Comparison of ENCODE assay signal across 8 cellular contexts in the genomic region with DNA sequence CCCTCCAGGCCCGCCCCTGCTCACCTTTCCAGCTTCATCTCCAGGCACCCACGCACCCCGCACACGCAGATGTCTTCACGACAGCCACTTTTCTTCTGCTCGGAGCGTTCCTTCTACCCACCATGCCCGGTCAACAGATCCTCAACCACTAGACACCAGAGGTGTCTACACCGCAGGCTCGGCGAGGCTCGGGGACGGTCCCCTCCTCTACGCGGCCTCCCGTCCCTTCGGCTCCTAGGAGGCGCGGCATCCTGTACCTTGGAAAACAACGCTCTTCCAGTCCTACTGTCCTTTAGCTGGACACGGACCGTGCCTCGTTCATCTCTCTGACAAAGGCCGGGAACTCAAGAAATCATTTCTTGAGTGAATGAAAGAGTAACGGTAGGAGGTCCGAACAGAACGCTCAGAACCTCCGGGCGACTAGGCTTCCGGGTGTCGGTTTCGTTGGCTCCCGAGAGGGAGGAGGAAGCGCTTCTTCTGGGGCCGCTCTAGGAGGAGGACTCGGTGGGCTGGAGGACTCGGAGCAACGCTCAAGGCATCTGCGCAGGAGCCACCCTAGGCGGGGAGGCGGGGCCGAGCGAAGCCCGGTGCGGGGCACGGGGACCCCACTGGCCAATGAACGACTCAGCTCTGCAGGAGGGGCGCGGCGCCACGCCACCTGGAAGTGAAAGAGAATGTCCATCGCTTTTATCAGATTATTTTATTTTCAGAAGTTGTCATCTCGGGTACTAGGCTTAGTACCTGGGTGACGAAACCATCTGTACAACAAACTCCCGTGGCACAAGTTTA. TPM values are rescaled to one million over a fixed set of nuclear protein-coding genes. Genes with fewer than 3 reads are reported as not detected.
DNase-seq lines count a peak whose midpoint lies in the region; ATAC-seq and TF ChIP-seq lines count a peak whose summit lies in the region.

No MANE protein-coding gene starts in this region.

- no peaks in the 10 kb centered on the region for H4K20me1 ChIP-seq in mammary epithelial cell (ENCODE audit: insufficient read depth, low read length)

- ATAC-seq in GM18907 (IDR thresholded peaks at IDR 0.05; ENCODE audit: unreplicated experiment) (peak; percentile 97), HG03139 (IDR thresholded peaks at IDR 0.05; ENCODE audit: unreplicated experiment) (peak; percentile 99)

- BruUV-seq in mammary epithelial cell (replicated peaks; lab: Mats Ljungman, UMichigan) = TSS peak; percentile 55

- H3K9me3 ChIP-seq in AG04450 (ENCODE audit: control insufficient read depth, insufficient read depth, low read length) = no peaks in the 10 kb centered on the region; the same call in 1 of the 2 replicates
- H3K9me3 ChIP-seq in WERI-Rb-1 (ENCODE audit: severe bottlenecking) = no peaks in the 10 kb centered on the region
- H3K9me3 ChIP-seq in mammary epithelial cell (replicated peaks; ENCODE audit: insufficient read depth, low read length) = no peaks in the 10 kb centered on the region
- H3K9me3 ChIP-seq in iPS-18c (ENCODE audit: control insufficient read depth, insufficient read depth, low read length) = no peaks in the 10 kb centered on the region
- no peaks in the 10 kb centered on the region for H3K9me3 ChIP-seq in skeletal muscle satellite cell (replicated peaks; ENCODE audit: low read length)

- H3K27me3 ChIP-seq in AG04450 (ENCODE audit: control insufficient read depth, insufficient read depth, low read length) = no peaks in the 10 kb centered on the region
- peaks cover 39% of the 10 kb centered on the region for H3K27me3 ChIP-seq in WERI-Rb-1 (ENCODE audit: insufficient read depth, low read depth, severe bottlenecking)
- no peaks in the 10 kb centered on the region for H3K27me3 ChIP-seq in mammary epithelial cell (ENCODE audit: insufficient read depth, low read length)
- peaks cover 18% of the 10 kb centered on the region for H3K27me3 ChIP-seq in skeletal muscle satellite cell (ENCODE audit: control insufficient read depth, insufficient read depth, low read length)

- H3K36me3 ChIP-seq in WERI-Rb-1 (peaks cover 10% of the 10 kb centered on the region), mammary epithelial cell (ENCODE audit: insufficient read depth, low read length) (no peaks in the 10 kb centered on the region), skeletal muscle satellite cell (ENCODE audit: insufficient read depth, low read length) (peaks cover 13% of the 10 kb centered on the region)

- dilution Hi-C loops in mammary epithelial cell (cut with HindIII; ENCODE audit: low sequenced_read_pairs) = no loop called here

- H3K4me1 ChIP-seq in mammary epithelial cell (ENCODE audit: insufficient read depth, low read length) (peaks cover 11% of the 10 kb centered on the region), skeletal muscle satellite cell (ENCODE audit: control insufficient read depth, insufficient read depth, low read length) (peaks cover 11% of the 10 kb centered on the region)

- POLR2A ChIA-PET in AG04450 (lab: Yijun Ruan, JAX) = interaction anchor here (0.6 to 1.2 kb wide), 3 partner anchors 34 to 70 kb away, joined by 3 read pairs; partner anchors contain the start of genes IFT22 and ZNHIT1

- TF ChIP-seq CTCF in AG04450 (IDR thresholded peaks at IDR 0.05; ENCODE audit: low read depth, low read length) (no peak), WERI-Rb-1 (IDR thresholded peaks at IDR 0.05; ENCODE audit: low read depth, low read length) (no peak), mammary epithelial cell (conservative IDR thresholded peaks at IDR 0.05 in 1 of 2, IDR thresholded peaks at IDR 0.05 in 1 of 2; ENCODE audit: extremely low read depth in 1 of 2, insufficient read depth in 1 of 2, low read depth in 1 of 2, low read length in 2 of 2) (no peak)

- peak; percentile 94 for DNase-seq in AG04450 (ENCODE audit: low read depth, low spot score)
- peak; percentile 90 for DNase-seq in NCI-H2196 treated with DMSO at 0.1 percent for 48 hours (lab: John Stamatoyannopoulos, UW; ENCODE audit: unreplicated experiment)
- peak; percentile 99 for DNase-seq in WERI-Rb-1
- peak; percentile 98 for DNase-seq in mammary epithelial cell

- WGBS in mammary epithelial cell (ENCODE audit: low coverage, missing lambda C conversion rate) = 1% methylated on average over 32 of the region's 55 CpGs

- H3K79me2 ChIP-seq in mammary epithelial cell (ENCODE audit: insufficient read depth, low read length) = peaks cover 44% of the 10 kb centered on the region

- in situ Hi-C loops in mammary epithelial cell (cut with MboI; ENCODE audit: low sequenced_read_pairs in 2 of 2) = no loop called here

- H3K9ac ChIP-seq in mammary epithelial cell (ENCODE audit: insufficient read depth, low read length) (peak overlapping the region; percentile 81), skeletal muscle satellite cell (ENCODE audit: low read depth, low read length) (peak overlapping the region; percentile 93)

- H3K4me3 ChIP-seq in AG04450 (ENCODE audit: low read depth, low read length) (peak overlapping the region; percentile 95), WERI-Rb-1 (ENCODE audit: low read depth, low read length) (peak overlapping the region; percentile 72), mammary epithelial cell (replicated peaks in 1 of 3; ENCODE audit: insufficient read depth in 1 of 3, low read depth in 2 of 3, low read length in 3 of 3) (peak overlapping the region; percentile 61 to 98 (median 91)), iPS-18c (ENCODE audit: insufficient read depth, low read depth, low read length) (peak overlapping the region; percentile 96), skeletal muscle satellite cell (ENCODE audit: low read length) (peak overlapping the region; percentile 96)

- H3K4me2 ChIP-seq in mammary epithelial cell (ENCODE audit: insufficient read depth, low read depth, low read length) (peak overlapping the region; percentile 55), skeletal muscle satellite cell (ENCODE audit: low read length) (peak overlapping the region; percentile 78)

- intact Hi-C loops in mammary epithelial cell (cut with micrococcal nuclease) = no loop called here

- CTCF ChIA-PET in AG04450 (lab: Charles Lee) = interaction anchor here (0.6 to 1.3 kb wide), 7 partner anchors 8 to 357 kb away, joined by 3 to 6 read pairs (median 3); no protein-coding TSS in a partner anchor
- CTCF ChIA-PET in mammary epithelial cell (lab: Charles Lee; ENCODE audit: low non-redundant PET) = no interaction called here

- peak overlapping the region; percentile 91 for H2AFZ ChIP-seq in mammary epithelial cell (ENCODE audit: low read depth, low read length)

- H3K27ac ChIP-seq in AG04450 (ENCODE audit: low read depth, low read length) = peak overlapping the region; percentile 65
- peak overlapping the region; percentile 75 for H3K27ac ChIP-seq in WERI-Rb-1
- peak overlapping the region; percentile 64 for H3K27ac ChIP-seq in mammary epithelial cell (ENCODE audit: insufficient read depth, low read depth, low read length)

RNA-seq across cellular contexts. Expression of gene FIS1, which starts 7.2 kb away (rescaled TPM):
- 170 and 198 TPM in 2 replicates for polyA plus RNA-seq in AG04450 (2011; rRNA removed)
- polyA minus RNA-seq in AG04450 (2011; rRNA and poly(A)+ RNA removed) = 67.2 and 76.8 TPM in 2 replicates
- 100 to 1,000 TPM; 106 to 160 TPM for total RNA-seq in mammary epithelial cell
- polyA plus RNA-seq in mammary epithelial cell = 343 TPM
- 81.8 TPM for polyA minus RNA-seq in mammary epithelial cell
- 185 TPM in 2 replicates for total RNA-seq in skeletal muscle satellite cell (2012; rRNA removed)

RNA-seq across cellular contexts. Expression of gene CLDN15, which starts 14.5 kb away (rescaled TPM):
- 3.0 and 3.3 TPM in 2 replicates for polyA plus RNA-seq in AG04450 (2011; rRNA removed)
- 3.4 and 3.8 TPM in 2 replicates for polyA minus RNA-seq in AG04450 (2011; rRNA and poly(A)+ RNA removed)
- 1 to 10 TPM; 3.0 to 6.6 TPM for total RNA-seq in mammary epithelial cell
- polyA plus RNA-seq in mammary epithelial cell = 2.6 TPM
- polyA minus RNA-seq in mammary epithelial cell = not detected
- 1.7 and 4.3 TPM in 2 replicates for total RNA-seq in skeletal muscle satellite cell (2012; rRNA removed)

RNA-seq across cellular contexts. Expression of gene ZNHIT1, which starts 34.1 kb away (rescaled TPM):
- 36.0 and 46.2 TPM in 2 replicates for polyA plus RNA-seq in AG04450 (2011; rRNA removed)
- polyA minus RNA-seq in AG04450 (2011; rRNA and poly(A)+ RNA removed) = 27.6 and 30.3 TPM in 2 replicates
- total RNA-seq in mammary epithelial cell = 10 to 100 TPM; 61.3 to 70.2 TPM
- polyA plus RNA-seq in mammary epithelial cell = 52.5 TPM
- 61.9 TPM for polyA minus RNA-seq in mammary epithelial cell
- total RNA-seq in skeletal muscle satellite cell (2012; rRNA removed) = 83.4 and 121 TPM in 2 replicates

RNA-seq across cellular contexts. Expression of gene PLOD3, which starts 34.7 kb away (rescaled TPM):
- polyA plus RNA-seq in AG04450 (2011; rRNA removed) = 60.6 and 86.9 TPM in 2 replicates
- polyA minus RNA-seq in AG04450 (2011; rRNA and poly(A)+ RNA removed) = 57.3 and 84.1 TPM in 2 replicates
- total RNA-seq in mammary epithelial cell = 100 to 1,000 TPM in 1 of 2 donors, 10 to 100 TPM in 1; 84.9 to 133 TPM
- 112 TPM for polyA plus RNA-seq in mammary epithelial cell
- 152 TPM for polyA minus RNA-seq in mammary epithelial cell
- 64.9 and 73.6 TPM in 2 replicates for total RNA-seq in skeletal muscle satellite cell (2012; rRNA removed)

RNA-seq across cellular contexts. Expression of gene MOGAT3, which starts 51.2 kb away (rescaled TPM):
- polyA plus RNA-seq in AG04450 (2011; rRNA removed) = not detected in 2 replicates
- not detected in 2 replicates for polyA minus RNA-seq in AG04450 (2011; rRNA and poly(A)+ RNA removed)
- not detected for total RNA-seq in mammary epithelial cell
- polyA plus RNA-seq in mammary epithelial cell = not detected
- polyA minus RNA-seq in mammary epithelial cell = not detected
- total RNA-seq in skeletal muscle satellite cell (2012; rRNA removed) = not detected in 2 replicates

Comparison
In these comparisons a context has a peak if more than half of its experiments do, and no peak if none do; other contexts are left out.
1. Peak in every context shown above with its lines: DNase-seq, ATAC-seq, H3K4me3 ChIP-seq and H3K27ac ChIP-seq.